In genomic region chr22:36363378-36363931, GRCh38 we compare ENCODE assay signal across 8 cellular contexts. TPM values are rescaled to one million over a fixed set of nuclear protein-coding genes. Genes with fewer than 3 reads are reported as not detected.
DNase-seq lines count a peak whose midpoint lies in the region; ATAC-seq and TF ChIP-seq lines count a peak whose summit lies in the region.
"Had no signal": no experiment of that assay in that cellular context is flagged by ENCODE, and none has a peak within 500 bp of the region (broad histone marks: within the 10 kb centered on the region; RNA-seq: fewer than 3 reads in every experiment).

No MANE protein-coding gene starts in this region.

- H3K36me3 Mint-ChIP-seq in HFFc6 (ENCODE audit: low read depth) (peaks cover 48% of the 10 kb centered on the region), T-cell (peaks cover 11% of the 10 kb centered on the region)

- DNase-seq in HFFc6 (no peak), T-cell (no peak), smooth muscle cell (lab: John Stamatoyannopoulos, UW; ENCODE audit: unreplicated experiment) (no peak), RKO (ENCODE audit: low spot score) (no peak)
- DNase-seq: effector CD4-positive, alpha-beta T cell had no signal

- no peak for ATAC-seq in T-cell (replicated peaks in 1 of 4)
- no peak for ATAC-seq in gastroesophageal sphincter
- ATAC-seq in HG02623 (IDR thresholded peaks at IDR 0.05; ENCODE audit: unreplicated experiment), result no peak
- no peak for ATAC-seq in HG03442 (IDR thresholded peaks at IDR 0.05; ENCODE audit: unreplicated experiment)

- H3K36me3 ChIP-seq in gastroesophageal sphincter (no peaks in the 10 kb centered on the region), smooth muscle cell (ENCODE audit: low read depth) (no peaks in the 10 kb centered on the region)

- CTCF ChIA-PET in T-cell (lab: Charles Lee), result interaction anchor here in 1 of 2 donors (0.6 to 0.8 kb wide), 2 partner anchors 14 to 29 kb away, joined by 4 read pairs; no protein-coding TSS in a partner anchor

- H3K79me2 ChIP-seq in smooth muscle cell (ENCODE audit: low read depth), result peaks cover 99% of the 10 kb centered on the region

- H3K4me1 ChIP-seq in gastroesophageal sphincter, result peaks cover 20 to 100% (median 91%) of the 10 kb centered on the region in 3 donors
- H3K4me1 ChIP-seq in smooth muscle cell (ENCODE audit: low read depth), result peaks cover 95% of the 10 kb centered on the region

- peak overlapping the region; percentile 71 for H3K4me3 Mint-ChIP-seq in HFFc6
- H3K4me3 Mint-ChIP-seq in T-cell, result peak overlapping the region; percentile 59 to 98 (median 63)

- POLR2A ChIA-PET in T-cell (lab: Charles Lee), result interaction anchor here in 1 of 2 donors (3.2 kb wide), 1 partner anchor 15 kb away, joined by 64 read pairs; no protein-coding TSS in a partner anchor

- TF ChIP-seq EP300 in gastroesophageal sphincter (IDR thresholded peaks at IDR 0.05), result no peak

- peak overlapping the region; percentile 57 for H3K4me2 ChIP-seq in smooth muscle cell

- no peaks in the 10 kb centered on the region for H3K9me3 ChIP-seq in gastroesophageal sphincter
- H3K9me3 ChIP-seq in smooth muscle cell (replicated peaks; ENCODE audit: low read depth), result no peaks in the 10 kb centered on the region

- H3K4me3 ChIP-seq in gastroesophageal sphincter (no peak overlapping the region), smooth muscle cell (no peak overlapping the region)

- peak overlapping the region; percentile 90 for H3K27ac Mint-ChIP-seq in HFFc6
- peak overlapping the region; percentile 94 to 96 for H3K27ac Mint-ChIP-seq in T-cell

- peak overlapping the region; percentile 64 to 100 (median 98) for H3K27ac ChIP-seq in gastroesophageal sphincter
- peak overlapping the region; percentile 95 for H3K27ac ChIP-seq in smooth muscle cell (ENCODE audit: low read depth)

- H2AFZ ChIP-seq in smooth muscle cell (ENCODE audit: low read depth), result no peak overlapping the region

- TF ChIP-seq POLR2A in gastroesophageal sphincter (IDR thresholded peaks at IDR 0.05), result no peak

- 46 to 80% methylated on average over 1 to 3 of the region's 4 CpGs for WGBS in gastroesophageal sphincter (ENCODE audit: low coverage in 1 of 2), 2 donors
- 90% methylated on average over 4 of the region's 4 CpGs for WGBS in smooth muscle cell (ENCODE audit: low lambda C conversion rate)

- peaks cover 16% of the 10 kb centered on the region for H3K27me3 Mint-ChIP-seq in HFFc6 (ENCODE audit: insufficient read depth)
- H3K27me3 Mint-ChIP-seq in T-cell, result no peaks in the 10 kb centered on the region

- H3K9ac ChIP-seq in smooth muscle cell (ENCODE audit: low read depth), result peak overlapping the region; percentile 72

- TF ChIP-seq CTCF in HFFc6 (IDR thresholded peaks at IDR 0.05) (no peak), gastroesophageal sphincter (IDR thresholded peaks at IDR 0.05) (no peak), smooth muscle cell (IDR thresholded peaks at IDR 0.05; ENCODE audit: borderline replicate concordance, insufficient read depth, poor library complexity, severe bottlenecking) (no peak)

- H3K27me3 ChIP-seq in gastroesophageal sphincter, result no peaks in the 10 kb centered on the region
- H3K27me3 ChIP-seq in smooth muscle cell (ENCODE audit: low read depth), result no peaks in the 10 kb centered on the region

- H3K9me3 Mint-ChIP-seq in HFFc6 (no peaks in the 10 kb centered on the region), T-cell (no peaks in the 10 kb centered on the region)

- peaks cover 66% of the 10 kb centered on the region for H3F3A ChIP-seq in smooth muscle cell (ENCODE audit: low read depth)

- peaks cover 100% of the 10 kb centered on the region for H4K20me1 ChIP-seq in smooth muscle cell (ENCODE audit: low read depth)

- peaks cover 100% of the 10 kb centered on the region for H3K4me1 Mint-ChIP-seq in HFFc6 (ENCODE audit: low read depth)
- H3K4me1 Mint-ChIP-seq in T-cell, result peaks cover 96 to 99% (median 98%) of the 10 kb centered on the region in 3 donors

RNA-seq across cellular contexts. Expression of gene MYH9, which starts 24.3 kb away (rescaled TPM):
- total RNA-seq in HFFc6 (2021; fragmentation: NEBNext Ultra II Directional; extraction: Animal tissue kit (Norgen Biotek cat#: 25700)), result 1,000 to 10,000 TPM in 2 of 6 experiments, 100 to 1,000 TPM in 4; 881 to 1,084 (median 937) TPM
- total RNA-seq in T-cell (1,000 to 10,000 TPM in 2 of 5 donors, 100 to 1,000 TPM in 3; 816 to 1,109 (median 896) TPM), gastroesophageal sphincter (100 to 1,000 TPM; 304 to 366 (median 322) TPM), smooth muscle cell (350 and 378 TPM in 2 replicates)
- 361 and 382 TPM in 2 replicates for polyA plus RNA-seq in smooth muscle cell
